In genomic region chr12:661720-662486, GRCh38 we compare ENCODE assay signal across 1 cellular context.
TF ChIP-seq lines count a peak whose summit lies in the region.

No MANE protein-coding gene starts in this region.

TF ChIP-seq in GM23338, 12 proteins besides CTCF, POLR2A, EP300 and RAD21 (continued from another document):
- TF ChIP-seq ZNF462 (CRISPR knock-in tag; IDR thresholded peaks at IDR 0.05), result no peak
